In the genomic region with DNA sequence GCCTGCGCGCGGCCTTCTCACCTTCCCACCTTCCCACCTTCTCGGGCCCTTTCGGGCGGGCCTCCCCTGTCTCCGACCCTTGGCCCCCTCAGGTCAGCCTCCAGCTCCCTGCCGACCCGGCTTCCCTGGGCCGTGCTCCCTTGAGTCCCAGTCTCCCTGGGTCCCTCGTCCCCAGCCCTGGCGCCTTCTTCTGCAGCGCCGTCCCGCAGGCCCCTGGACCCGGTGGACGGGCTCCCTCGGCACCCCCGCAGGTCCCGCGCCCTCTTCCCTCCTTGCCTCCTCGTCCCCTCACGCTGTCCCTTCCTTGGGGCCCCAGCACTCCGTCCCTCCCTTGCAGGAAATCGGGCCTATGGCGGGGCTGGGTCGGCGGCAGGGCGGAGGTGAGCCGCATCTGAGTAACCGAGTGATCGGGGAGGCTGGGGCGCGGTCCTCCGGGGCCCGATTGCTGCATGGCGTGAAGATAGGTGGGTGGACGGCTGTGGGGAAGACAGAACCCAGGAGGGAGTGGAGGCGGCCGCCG, we compare ENCODE assay signal across 8 cellular contexts. TPM values are rescaled to one million over a fixed set of nuclear protein-coding genes. Genes with fewer than 3 reads are reported as not detected.
A peak's percentile ranks its signal among the peaks of the same experiment; 100 is the strongest.
DNase-seq lines count a peak whose midpoint lies in the region; ATAC-seq and TF ChIP-seq lines count a peak whose summit lies in the region.

No MANE protein-coding gene starts in this region.

- peak overlapping the region; percentile 98 for H3K27ac Mint-ChIP-seq in activated T-helper 1 cell treated with anti-CD3 and anti-CD28 coated beads, Interleukin-12 subunit alpha, Interleukin-12 subunit beta, Interleukin-2, Interleukin-4 antibody, amounts not matched to agents 30 ng/mL and 10 ng/mL and 1 ng/mL, durations not matched to agents 14 hours and 24 hours and 36 hours

- DNase-seq in Right ventricle myocardium inferior (ENCODE audit: missing footprints) = no peak
- no peak for DNase-seq in cardiac septum (ENCODE audit: low spot score)
- DNase-seq in activated T-helper 1 cell treated with anti-CD3 and anti-CD28 coated beads, Interleukin-12 subunit alpha, Interleukin-12 subunit beta, Interleukin-2, Interleukin-4 antibody, amounts not matched to agents 30 ng/mL and 10 ng/mL and 1 ng/mL, durations not matched to agents 14 hours and 24 hours and 36 hours (ENCODE audit: low spot score) = peak; percentile 25
- no peak for DNase-seq in fibroblast of the aortic adventitia (ENCODE audit: low read depth)
- peak in 1 of 5 donors; percentile 45 for DNase-seq in ovary
- no peak for DNase-seq in UCSD-AML1 (lab: John Stamatoyannopoulos, UW; ENCODE audit: unreplicated experiment)

- intact Hi-C loops in Right ventricle myocardium inferior (cut with DNase I) = loop anchor here (10.0 kb wide), 1 partner anchor 505 kb away; no protein-coding TSS in a partner anchor
- intact Hi-C loops in cardiac septum (cut with DNase I) = loop anchor here (2.0 kb wide), 1 partner anchor 71 kb away; a partner anchor contains a TSS
- intact Hi-C loops in activated T-helper 1 cell treated with anti-CD3 and anti-CD28 coated beads, Interleukin-12 subunit alpha, Interleukin-12 subunit beta, Interleukin-2, Interleukin-4 antibody, amounts not matched to agents 30 ng/mL and 10 ng/mL and 1 ng/mL, durations not matched to agents 14 hours and 24 hours and 36 hours (cut with micrococcal nuclease) = loop anchor here (1.0 kb wide), 1 partner anchor 372 kb away; a partner anchor contains a TSS
- intact Hi-C loops in ovary (cut with DNase I) = loop anchor here in 1 of 4 donors (10.0 kb wide), 1 partner anchor 275 kb away; a partner anchor contains a TSS

- peaks cover 25% of the 10 kb centered on the region for H3K4me1 ChIP-seq in HUES6 (ENCODE audit: control insufficient read depth, insufficient read depth, low read length)
- H3K4me1 ChIP-seq in ovary (ENCODE audit: insufficient read depth) = peaks cover 14% of the 10 kb centered on the region

- no peak for TF ChIP-seq CTCF in fibroblast of the aortic adventitia (IDR thresholded peaks at IDR 0.05; ENCODE audit: insufficient read depth, low read length)
- TF ChIP-seq CTCF in ovary (IDR thresholded peaks at IDR 0.05) = no peak

- peak overlapping the region; percentile 97 for H3K4me3 ChIP-seq in HUES6 (ENCODE audit: low read depth, low read length)
- peak overlapping the region; percentile 91 for H3K4me3 ChIP-seq in fibroblast of the aortic adventitia (ENCODE audit: low read depth, low read length)
- H3K4me3 ChIP-seq in ovary = peak overlapping the region; percentile 81

- peaks cover 34% of the 10 kb centered on the region for H3K36me3 Mint-ChIP-seq in activated T-helper 1 cell treated with anti-CD3 and anti-CD28 coated beads, Interleukin-12 subunit alpha, Interleukin-12 subunit beta, Interleukin-2, Interleukin-4 antibody, amounts not matched to agents 30 ng/mL and 10 ng/mL and 1 ng/mL, durations not matched to agents 14 hours and 24 hours and 36 hours (ENCODE audit: low read depth)

- H3K27me3 ChIP-seq in HUES6 (ENCODE audit: control insufficient read depth, insufficient read depth, low read length) (no peaks in the 10 kb centered on the region), ovary (no peaks in the 10 kb centered on the region)

- no peak for TF ChIP-seq EP300 in ovary (IDR thresholded peaks at IDR 0.05)

- H3K9ac ChIP-seq in HUES6 (ENCODE audit: low read length) = peak overlapping the region; percentile 94

- peaks cover 1% of the 10 kb centered on the region for H3K27me3 Mint-ChIP-seq in activated T-helper 1 cell treated with anti-CD3 and anti-CD28 coated beads, Interleukin-12 subunit alpha, Interleukin-12 subunit beta, Interleukin-2, Interleukin-4 antibody, amounts not matched to agents 30 ng/mL and 10 ng/mL and 1 ng/mL, durations not matched to agents 14 hours and 24 hours and 36 hours (ENCODE audit: insufficient read depth)

- TF ChIP-seq POLR2A in ovary (IDR thresholded peaks at IDR 0.05) = no peak

- H3K9me3 ChIP-seq in HUES6 (ENCODE audit: control insufficient read depth, insufficient read depth, low read depth, low read length) (no peaks in the 10 kb centered on the region), ovary (no peaks in the 10 kb centered on the region)

- peak overlapping the region; percentile 99 for H3K4me3 Mint-ChIP-seq in activated T-helper 1 cell treated with anti-CD3 and anti-CD28 coated beads, Interleukin-12 subunit alpha, Interleukin-12 subunit beta, Interleukin-2, Interleukin-4 antibody, amounts not matched to agents 30 ng/mL and 10 ng/mL and 1 ng/mL, durations not matched to agents 14 hours and 24 hours and 36 hours

- ATAC-seq in Right ventricle myocardium inferior (peak; percentile 11), GM18858 (IDR thresholded peaks at IDR 0.05; ENCODE audit: unreplicated experiment) (no peak)

- no peaks in the 10 kb centered on the region for H3K9me3 Mint-ChIP-seq in activated T-helper 1 cell treated with anti-CD3 and anti-CD28 coated beads, Interleukin-12 subunit alpha, Interleukin-12 subunit beta, Interleukin-2, Interleukin-4 antibody, amounts not matched to agents 30 ng/mL and 10 ng/mL and 1 ng/mL, durations not matched to agents 14 hours and 24 hours and 36 hours

- WGBS in ovary, 3 donors = 1% methylated on average over 40 to 41 of the region's 41 CpGs

- H3K36me3 ChIP-seq in HUES6 (ENCODE audit: control insufficient read depth, insufficient read depth, low read length) (peaks cover 30% of the 10 kb centered on the region), ovary (no peaks in the 10 kb centered on the region)

- H3K27ac ChIP-seq in HUES6 (ENCODE audit: low read depth, low read length) = peak overlapping the region; percentile 98; the same call in 1 of the 2 replicates
- peak overlapping the region; percentile 10 to 79 for H3K27ac ChIP-seq in ovary

- H3K4me1 Mint-ChIP-seq in activated T-helper 1 cell treated with anti-CD3 and anti-CD28 coated beads, Interleukin-12 subunit alpha, Interleukin-12 subunit beta, Interleukin-2, Interleukin-4 antibody, amounts not matched to agents 30 ng/mL and 10 ng/mL and 1 ng/mL, durations not matched to agents 14 hours and 24 hours and 36 hours (ENCODE audit: low read depth) = peaks cover 53% of the 10 kb centered on the region

RNA-seq across cellular contexts. Expression of a gene that starts 7.6 kb away (rescaled TPM):
- total RNA-seq in Right ventricle myocardium inferior (41.8 TPM), cardiac septum (53.8 TPM), fibroblast of the aortic adventitia (ENCODE audit: low replicate concordance) (19.6 and 21.3 TPM in 2 replicates), ovary (10 to 100 TPM in 6 of 7 donors, 1 to 10 TPM in 1; 8.5 to 22.0 (median 16.6) TPM)
- total RNA-seq in activated T-helper 1 cell treated with anti-CD3 and anti-CD28 coated beads, Interleukin-12 subunit alpha, Interleukin-12 subunit beta, Interleukin-2, Interleukin-4 antibody, amounts not matched to agents 30 ng/mL and 10 ng/mL and 1 ng/mL, durations not matched to agents 14 hours and 24 hours and 36 hours = 111 and 115 TPM in 2 replicates
- 10 to 100 TPM; 15.1 to 27.0 TPM for polyA plus RNA-seq in ovary

RNA-seq across cellular contexts. Expression of a gene that starts 7.8 kb away (rescaled TPM):
- total RNA-seq in Right ventricle myocardium inferior (752 TPM), cardiac septum (610 TPM), fibroblast of the aortic adventitia (ENCODE audit: low replicate concordance) (356 and 2,683 TPM in 2 replicates), ovary (1,000 to 10,000 TPM; 1,648 to 7,796 (median 2,205) TPM)
- 1,681 and 1,750 TPM in 2 replicates for total RNA-seq in activated T-helper 1 cell treated with anti-CD3 and anti-CD28 coated beads, Interleukin-12 subunit alpha, Interleukin-12 subunit beta, Interleukin-2, Interleukin-4 antibody, amounts not matched to agents 30 ng/mL and 10 ng/mL and 1 ng/mL, durations not matched to agents 14 hours and 24 hours and 36 hours
- 1,000 to 10,000 TPM in 1 of 2 donors, 100 to 1,000 TPM in 1; 752 to 6,017 TPM for polyA plus RNA-seq in ovary

RNA-seq across cellular contexts. Expression of a gene that starts 16.3 kb away (rescaled TPM):
- total RNA-seq in Right ventricle myocardium inferior = not detected
- not detected for total RNA-seq in cardiac septum
- not detected in 2 replicates for total RNA-seq in activated T-helper 1 cell treated with anti-CD3 and anti-CD28 coated beads, Interleukin-12 subunit alpha, Interleukin-12 subunit beta, Interleukin-2, Interleukin-4 antibody, amounts not matched to agents 30 ng/mL and 10 ng/mL and 1 ng/mL, durations not matched to agents 14 hours and 24 hours and 36 hours
- not detected in 2 replicates for total RNA-seq in fibroblast of the aortic adventitia (ENCODE audit: low replicate concordance)
- 10 to 100 TPM in 1 of 7 donors, 1 to 10 TPM in 2, under 1 TPM in 1, not detected in 3; 0.94 to 22.5 (median 1.4) TPM for total RNA-seq in ovary
- not detected for polyA plus RNA-seq in ovary
